In the genomic region with DNA sequence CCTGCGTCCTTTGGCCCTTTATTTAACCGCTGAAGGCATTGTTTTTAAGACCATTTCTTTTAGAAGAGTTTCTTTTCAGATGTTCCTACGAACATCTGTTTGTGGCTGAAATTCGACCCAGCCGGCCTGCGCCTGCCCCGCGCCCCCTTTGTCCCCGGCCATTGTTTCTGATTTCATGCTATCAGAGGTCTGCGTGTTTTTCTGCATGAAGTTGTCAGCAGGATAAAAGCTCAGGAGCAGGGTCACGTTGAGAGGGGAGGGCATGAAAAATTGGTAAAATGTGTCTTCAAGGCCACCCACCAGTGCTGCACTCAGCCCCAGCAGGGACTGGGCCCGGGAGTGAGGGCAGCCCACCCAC, we compare ENCODE assay signal across 25 cellular contexts. TPM values are rescaled to one million over a fixed set of nuclear protein-coding genes. Genes with fewer than 3 reads are reported as not detected.
"Had no signal": no experiment of that assay in that cellular context is flagged by ENCODE, and none has a peak within 500 bp of the region (broad histone marks: within the 10 kb centered on the region; RNA-seq: fewer than 3 reads in every experiment).

No MANE protein-coding gene starts in this region.

- DNase-seq: activated CD4-positive, alpha-beta T cell treated with anti-CD3 and anti-CD28 coated beads for 36 hours; activated CD4-positive, alpha-beta T cell treated with anti-CD3 and anti-CD28 coated beads, Interleukin-2, amount 50 U/mL, for 48 hours; activated T-cell treated with anti-CD3 and anti-CD28 coated beads for 4 hours; caudate nucleus; dorsolateral prefrontal cortex; erythroblast; head of caudate nucleus; right cardiac atrium; stomach; SW 1271 had no signal

- H3K27ac Mint-ChIP-seq: activated CD4-positive, alpha-beta T cell treated with anti-CD3 and anti-CD28 coated beads for 36 hours; activated naive CD8-positive, alpha-beta T cell; T-helper 2 cell treated with Interferon-gamma antibody and Interleukin-4, amounts not matched to agents 5 μg/mL and 100 μg/mL, for 36 hours had no signal

- FAIRE-seq: colon, endometrium, frontal cortex, keratinocyte, TTC549 had no signal

- H3K9me3 ChIP-seq: prostate gland, stomach, upper lobe of left lung had no signal

- H3K4me3 ChIP-seq: dorsolateral prefrontal cortex, lung, prostate gland, skin epidermis, stomach, upper lobe of left lung had no signal

- H3K4me1 Mint-ChIP-seq: activated CD4-positive, alpha-beta T cell treated with anti-CD3 and anti-CD28 coated beads for 36 hours had no signal

- ATAC-seq: activated CD4-positive, alpha-beta T cell treated with anti-CD3 and anti-CD28 coated beads for 36 hours; left lobe of liver; right cardiac atrium had no signal

- H3K27me3 ChIP-seq: dorsolateral prefrontal cortex, stomach, upper lobe of left lung had no signal

- H3K27me3 Mint-ChIP-seq: activated CD4-positive, alpha-beta T cell treated with anti-CD3 and anti-CD28 coated beads for 36 hours; activated naive CD8-positive, alpha-beta T cell had no signal

- H3K9me3 Mint-ChIP-seq: T-helper 2 cell treated with Interferon-gamma antibody and Interleukin-4, amounts not matched to agents 5 μg/mL and 100 μg/mL, for 36 hours had no signal

- H3K4me1 ChIP-seq: prostate gland, stomach, upper lobe of left lung had no signal

- H3K36me3 ChIP-seq: prostate gland had no signal

- H3K36me3 Mint-ChIP-seq: activated naive CD8-positive, alpha-beta T cell had no signal

- H3K27ac ChIP-seq: prostate gland, skin epidermis, stomach, upper lobe of left lung had no signal

- H3K4me3 Mint-ChIP-seq: activated CD4-positive, alpha-beta T cell treated with anti-CD3 and anti-CD28 coated beads for 36 hours; activated naive CD8-positive, alpha-beta T cell; T-helper 2 cell treated with Interferon-gamma antibody and Interleukin-4, amounts not matched to agents 5 μg/mL and 100 μg/mL, for 36 hours had no signal

RNA-seq across cellular contexts. Expression of a gene that starts 43.1 kb away (rescaled TPM):
- total RNA-seq: activated CD4-positive, alpha-beta T cell treated with anti-CD3 and anti-CD28 coated beads for 36 hours; left lobe of liver; lung; osteocyte; right cardiac atrium; temporal lobe; upper lobe of left lung had no signal
- polyA plus RNA-seq: keratinocyte, neural cell had no signal
